In genomic region chr10:73404690-73405089, GRCh38 we compare ENCODE assay signal across 33 cellular contexts.
"Had no signal": no experiment of that assay in that cellular context is flagged by ENCODE, and none has a peak within 500 bp of the region (broad histone marks: within the 10 kb centered on the region; RNA-seq: fewer than 3 reads in every experiment).

No MANE protein-coding gene starts in this region.

- H3K27ac Mint-ChIP-seq: activated CD4-positive, alpha-beta memory T cell treated with anti-CD3 and anti-CD28 coated beads for 36 hours; activated CD4-positive, alpha-beta T cell treated with anti-CD3 and anti-CD28 coated beads for 36 hours; activated CD4-positive, alpha-beta T cell treated with anti-CD3 and anti-CD28 coated beads, Interleukin-2, amount 10 ng/mL, durations not matched to agents 24 days and 14 days; activated CD8-positive, alpha-beta memory T cell treated with anti-CD3 and anti-CD28 coated beads, Interleukin-2, amount 10 ng/mL, durations not matched to agents 7 days and 5 days; activated CD8-positive, alpha-beta T cell treated with anti-CD3 and anti-CD28 coated beads, Interleukin-2, amount 10 ng/mL, durations not matched to agents 7 days and 5 days; activated naive CD8-positive, alpha-beta T cell; activated T-helper 1 cell treated with anti-CD3 and anti-CD28 coated beads, Interleukin-12 subunit alpha, Interleukin-12 subunit beta, Interleukin-2, Interleukin-4 antibody, amounts not matched to agents 30 ng/mL and 10 ng/mL and 1 ng/mL, durations not matched to agents 14 hours and 24 hours and 36 hours; activated T-helper 2 cell treated with anti-CD3 and anti-CD28 coated beads, Interferon-gamma antibody, Interleukin-2, Interleukin-4, amounts not matched to agents 10 μg/mL and 5 μg/mL and 100 μg/mL, durations not matched to agents 14 hours and 24 hours and 36 hours; dendritic cell treated with granulocyte-macrophage colony-stimulating factor and Interleukin-4, amounts not matched to agents 40 ng/mL and 50 ng/mL, for 4 days; T-helper 2 cell treated with Interferon-gamma antibody and Interleukin-4, amounts not matched to agents 5 μg/mL and 100 μg/mL, for 36 hours had no signal

- H3K4me3 Mint-ChIP-seq: activated CD4-positive, alpha-beta memory T cell treated with anti-CD3 and anti-CD28 coated beads for 36 hours; activated CD4-positive, alpha-beta T cell treated with anti-CD3 and anti-CD28 coated beads for 36 hours; activated CD4-positive, alpha-beta T cell treated with anti-CD3 and anti-CD28 coated beads, Interleukin-2, amount 10 ng/mL, durations not matched to agents 24 days and 14 days; activated CD8-positive, alpha-beta memory T cell treated with anti-CD3 and anti-CD28 coated beads, Interleukin-2, amount 10 ng/mL, durations not matched to agents 7 days and 5 days; activated CD8-positive, alpha-beta T cell treated with anti-CD3 and anti-CD28 coated beads, Interleukin-2, amount 10 ng/mL, durations not matched to agents 7 days and 5 days; activated naive CD8-positive, alpha-beta T cell; activated T-helper 1 cell treated with anti-CD3 and anti-CD28 coated beads, Interleukin-12 subunit alpha, Interleukin-12 subunit beta, Interleukin-2, Interleukin-4 antibody, amounts not matched to agents 30 ng/mL and 10 ng/mL and 1 ng/mL, durations not matched to agents 14 hours and 24 hours and 36 hours; central memory CD8-positive, alpha-beta T cell; dendritic cell treated with granulocyte-macrophage colony-stimulating factor and Interleukin-4, amounts not matched to agents 40 ng/mL and 50 ng/mL, for 4 days; endodermal cell; T-helper 17 cell; T-helper 2 cell treated with Interferon-gamma antibody and Interleukin-4, amounts not matched to agents 5 μg/mL and 100 μg/mL, for 36 hours had no signal

- H3K9me3 Mint-ChIP-seq: activated CD4-positive, alpha-beta memory T cell treated with anti-CD3 and anti-CD28 coated beads for 36 hours; activated CD4-positive, alpha-beta T cell treated with anti-CD3 and anti-CD28 coated beads, Interleukin-2, amount 10 ng/mL, durations not matched to agents 24 days and 14 days; activated T-helper 1 cell treated with anti-CD3 and anti-CD28 coated beads, Interleukin-12 subunit alpha, Interleukin-12 subunit beta, Interleukin-2, Interleukin-4 antibody, amounts not matched to agents 30 ng/mL and 10 ng/mL and 1 ng/mL, durations not matched to agents 14 hours and 24 hours and 36 hours; activated T-helper 2 cell treated with anti-CD3 and anti-CD28 coated beads, Interferon-gamma antibody, Interleukin-2, Interleukin-4, amounts not matched to agents 10 μg/mL and 5 μg/mL and 100 μg/mL, durations not matched to agents 14 hours and 24 hours and 36 hours; central memory CD8-positive, alpha-beta T cell; dendritic cell treated with granulocyte-macrophage colony-stimulating factor and Interleukin-4, amounts not matched to agents 40 ng/mL and 50 ng/mL, for 4 days; T-helper 2 cell treated with Interferon-gamma antibody and Interleukin-4, amounts not matched to agents 5 μg/mL and 100 μg/mL, for 36 hours had no signal

- DNase-seq: activated CD4-positive, alpha-beta memory T cell treated with anti-CD3 and anti-CD28 coated beads for 36 hours; activated CD4-positive, alpha-beta T cell treated with anti-CD3 and anti-CD28 coated beads for 36 hours; activated CD4-positive, alpha-beta T cell treated with anti-CD3 and anti-CD28 coated beads, Interleukin-2, amount 10 ng/mL, durations not matched to agents 24 days and 14 days; activated CD4-positive, CD25-positive, alpha-beta regulatory T cell; activated CD4-positive, CD25-positive, alpha-beta regulatory T cell treated with anti-CD3 and anti-CD28 coated beads, Interleukin-2, amount 50 U/mL, for 72 hours; activated CD8-positive, alpha-beta memory T cell treated with anti-CD3 and anti-CD28 coated beads, Interleukin-2, amount 10 ng/mL, durations not matched to agents 7 days and 5 days; activated CD8-positive, alpha-beta memory T cell treated with anti-CD3 and anti-CD28 coated beads, Interleukin-2, amount 50 U/mL, for 48 hours; activated CD8-positive, alpha-beta T cell treated with anti-CD3 and anti-CD28 coated beads, Interleukin-2, amount 10 ng/mL, durations not matched to agents 7 days and 5 days; activated effector memory CD4-positive, alpha-beta T cell treated with anti-CD3 and anti-CD28 coated beads, Interleukin-2, amount 50 U/mL, for 16 hours; activated naive CD4-positive, alpha-beta T cell treated with anti-CD3 and anti-CD28 coated beads, Interleukin-2, amount 50 U/mL, for 16 hours; activated T-cell treated with anti-CD3 and anti-CD28 coated beads for 4 hours; activated T-cell treated with anti-CD3 and anti-CD28 coated beads, Interleukin-2, amount 50 U/mL, for 48 hours; amniotic stem cell; anterior cingulate cortex; brain microvascular endothelial cell; dorsolateral prefrontal cortex; effector memory CD4-positive, alpha-beta T cell; endodermal cell; foreskin fibroblast; glutamatergic neuron; heart left ventricle; hypothalamus; T-helper 17 cell; T1000; WERI-Rb-1 had no signal

- H3K9me3 ChIP-seq: heart left ventricle had no signal

- H3K27ac ChIP-seq: brain microvascular endothelial cell, coronary artery, dorsolateral prefrontal cortex, heart left ventricle, WERI-Rb-1 had no signal

- H3K27me3 Mint-ChIP-seq: activated CD4-positive, alpha-beta memory T cell treated with anti-CD3 and anti-CD28 coated beads for 36 hours; activated CD4-positive, alpha-beta T cell treated with anti-CD3 and anti-CD28 coated beads for 36 hours; activated CD4-positive, alpha-beta T cell treated with anti-CD3 and anti-CD28 coated beads, Interleukin-2, amount 10 ng/mL, durations not matched to agents 24 days and 14 days; activated CD8-positive, alpha-beta memory T cell treated with anti-CD3 and anti-CD28 coated beads, Interleukin-2, amount 10 ng/mL, durations not matched to agents 7 days and 5 days; activated naive CD8-positive, alpha-beta T cell; central memory CD8-positive, alpha-beta T cell; dendritic cell treated with granulocyte-macrophage colony-stimulating factor and Interleukin-4, amounts not matched to agents 40 ng/mL and 50 ng/mL, for 4 days; T-helper 17 cell had no signal

- H3K4me3 ChIP-seq: coronary artery, dorsolateral prefrontal cortex, heart left ventricle had no signal

- H3K27me3 ChIP-seq: brain microvascular endothelial cell, dorsolateral prefrontal cortex, heart left ventricle had no signal

- ATAC-seq: activated CD4-positive, alpha-beta T cell treated with anti-CD3 and anti-CD28 coated beads for 36 hours; activated CD8-positive, alpha-beta memory T cell treated with anti-CD3 and anti-CD28 coated beads, Interleukin-2, amount 10 ng/mL, durations not matched to agents 7 days and 5 days; activated CD8-positive, alpha-beta T cell treated with anti-CD3 and anti-CD28 coated beads, Interleukin-2, amount 10 ng/mL, durations not matched to agents 7 days and 5 days; esophagus mucosa; heart left ventricle; T-helper 17 cell had no signal
